ENCODE assay signal across 12 cellular contexts in genomic region chrX:13001961-13002671, GRCh38. TPM values are rescaled to one million over a fixed set of nuclear protein-coding genes. Genes with fewer than 3 reads are reported as not detected.
DNase-seq lines count a peak whose midpoint lies in the region; TF ChIP-seq lines count a peak whose summit lies in the region.
"Had no signal": no experiment of that assay in that cellular context is flagged by ENCODE, and none has a peak within 500 bp of the region (broad histone marks: within the 10 kb centered on the region; RNA-seq: fewer than 3 reads in every experiment).

No MANE protein-coding gene starts in this region.

- no peak overlapping the region for H3K4me3 ChIP-seq in NB4 (ENCODE audit: low read depth, low read length)
- H3K4me3 ChIP-seq: adrenal gland, esophagus muscularis mucosa had no signal

- in situ Hi-C loops in GM13976 (cut with MboI; ENCODE audit: low sequenced_read_pairs, unreplicated experiment), result loop anchor here (5.0 kb wide), 1 partner anchor 85 kb away; no protein-coding TSS in a partner anchor

- TF ChIP-seq CTCF in NB4 (IDR thresholded peaks at IDR 0.05; ENCODE audit: low read depth, low read length), result no peak
- TF ChIP-seq CTCF in GM13976 (IDR thresholded peaks at IDR 0.05; ENCODE audit: borderline replicate concordance, control extremely low read depth, extremely low read depth, insufficient read depth, missing control alignments), result no peak

- DNase-seq in SIG-M5 treated with dmso at 0.1 percent for 504 hours (lab: John Stamatoyannopoulos, UW; ENCODE audit: unreplicated experiment) (peak; percentile 33), SIG-M5 (lab: John Stamatoyannopoulos, UW) (no peak), NB4 (ENCODE audit: low read depth) (peak; percentile 37), renal cortical epithelial cell (ENCODE audit: low read depth) (peak; percentile 63), NCI-H146 treated with DMSO at 0.1 percent for 48 hours (lab: John Stamatoyannopoulos, UW; ENCODE audit: unreplicated experiment) (no peak), NCI-H2029 (lab: John Stamatoyannopoulos, UW) (no peak), GM13976 (ENCODE audit: low spot score) (no peak)
- DNase-seq in activated naive CD4-positive, alpha-beta T cell treated with anti-CD3 and anti-CD28 coated beads, Interleukin-2, amount 50 U/mL, for 16 hours, result peak; percentile 23
- DNase-seq: adrenal gland, left ventricle myocardium superior, NCI-H187 treated with DMSO at 0.1 percent for 48 hours had no signal

- no peak for TF ChIP-seq POLR2A in NB4 (IDR thresholded peaks at IDR 0.05; ENCODE audit: extremely low read depth, insufficient read length)

RNA-seq across cellular contexts. Expression of gene TMSB4X, which starts 27.2 kb away (rescaled TPM):
- 2,616 and 8,785 TPM in 2 replicates for total RNA-seq in renal cortical epithelial cell

RNA-seq across cellular contexts. Expression of gene FAM9C, which starts 42.3 kb away (rescaled TPM):
- total RNA-seq in renal cortical epithelial cell, result not detected in 2 replicates
- total RNA-seq: esophagus muscularis mucosa had no signal

Comparison
In these comparisons a context has a peak if more than half of its experiments do, and no peak if none do; other contexts are left out.
1. DNase-seq: peak in SIG-M5 treated with dmso at 0.1 percent for 504 hours (single experiment), NB4 (single experiment), activated naive CD4-positive, alpha-beta T cell treated with anti-CD3 and anti-CD28 coated beads, Interleukin-2, amount 50 U/mL, for 16 hours (single experiment) and renal cortical epithelial cell (single experiment); none in SIG-M5 (single experiment), NCI-H146 treated with DMSO at 0.1 percent for 48 hours (single experiment), NCI-H2029 (single experiment) and GM13976 (single experiment).